11 cellular contexts compared by ENCODE assay signal in the genomic region with DNA sequence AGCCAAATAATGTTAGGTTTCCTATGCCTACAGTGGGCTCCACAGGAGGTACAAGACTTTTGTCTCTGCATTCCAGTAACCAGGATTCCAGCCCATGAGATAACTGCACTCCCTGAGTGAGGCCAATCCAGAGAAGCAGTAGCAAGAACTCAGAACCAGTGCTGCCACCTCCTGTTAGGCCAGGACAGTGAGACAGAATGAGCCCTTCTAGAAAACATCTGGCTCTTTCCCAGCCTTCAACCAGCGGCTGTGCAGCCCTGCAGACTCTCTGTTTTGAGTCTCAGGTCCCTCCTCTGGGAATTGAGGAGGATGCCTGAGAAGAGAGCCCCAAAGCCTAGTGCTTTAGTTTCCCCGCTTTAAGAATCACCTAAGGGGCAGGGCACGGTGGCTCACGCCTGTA. TPM values are rescaled to one million over a fixed set of nuclear protein-coding genes. Genes with fewer than 3 reads are reported as not detected.
DNase-seq lines count a peak whose midpoint lies in the region; ATAC-seq and TF ChIP-seq lines count a peak whose summit lies in the region.
"Had no signal": no experiment of that assay in that cellular context is flagged by ENCODE, and none has a peak within 500 bp of the region (broad histone marks: within the 10 kb centered on the region; RNA-seq: fewer than 3 reads in every experiment).

No MANE protein-coding gene starts in this region.

- POLR2A ChIA-PET in WTC11 (lab: Charles Lee): no interaction called here

- intact Hi-C loops in gastrocnemius medialis (cut with DNase I; ENCODE audit: low total_unique reads): no loop called here

- H3K36me3 ChIP-seq in liver (ENCODE audit: control insufficient read depth in 4 of 4, insufficient read depth in 3 of 4, low read depth in 1 of 4, low read length in 3 of 4) (peaks cover 0 to 4% (median 1%) of the 10 kb centered on the region in 4 donors), gastrocnemius medialis (peaks cover 0 to 7% of the 10 kb centered on the region in 2 donors)

- H3K4me1 Mint-ChIP-seq in HFFc6 (ENCODE audit: low read depth) (peaks cover 12% of the 10 kb centered on the region), WTC11 (no peaks in the 10 kb centered on the region)
- H3K4me1 Mint-ChIP-seq: activated CD4-positive, alpha-beta T cell treated with anti-CD3 and anti-CD28 coated beads, Interleukin-2, amount 10 ng/mL, durations not matched to agents 7 days and 5 days had no signal

- H3K27ac Mint-ChIP-seq in HFFc6: no peak overlapping the region
- H3K27ac Mint-ChIP-seq in WTC11: no peak overlapping the region
- H3K27ac Mint-ChIP-seq: activated CD4-positive, alpha-beta T cell treated with anti-CD3 and anti-CD28 coated beads, Interleukin-2, amount 10 ng/mL, durations not matched to agents 7 days and 5 days had no signal

- ATAC-seq in WTC11 (peak; percentile 76), gastrocnemius medialis (no peak)

- WGBS in liver: 88% methylated on average over 4 of the region's 4 CpGs

- H3K27ac ChIP-seq in liver (ENCODE audit: low read depth in 1 of 2, low read length in 2 of 2) (no peak overlapping the region), gastrocnemius medialis (no peak overlapping the region)
- H3K27ac ChIP-seq: epithelial cell of prostate had no signal

- H3K4me1 ChIP-seq in liver (ENCODE audit: control insufficient read depth in 4 of 4, insufficient read depth in 4 of 4, low read length in 3 of 4) (no peaks in the 10 kb centered on the region), gastrocnemius medialis (no peaks in the 10 kb centered on the region)

- H3K27me3 ChIP-seq in liver (ENCODE audit: control insufficient read depth in 4 of 4, insufficient read depth in 4 of 4, low read length in 3 of 4) (no peaks in the 10 kb centered on the region), gastrocnemius medialis (no peaks in the 10 kb centered on the region)

- no peak overlapping the region for H3K4me3 Mint-ChIP-seq in HFFc6
- no peak overlapping the region for H3K4me3 Mint-ChIP-seq in WTC11
- H3K4me3 Mint-ChIP-seq: activated CD4-positive, alpha-beta T cell treated with anti-CD3 and anti-CD28 coated beads, Interleukin-2, amount 10 ng/mL, durations not matched to agents 7 days and 5 days had no signal

- no peaks in the 10 kb centered on the region for H3K9me3 ChIP-seq in liver (ENCODE audit: control insufficient read depth in 4 of 4, low read length in 3 of 4)
- no peaks in the 10 kb centered on the region for H3K9me3 ChIP-seq in gastrocnemius medialis

- TF ChIP-seq RAD21 in liver (IDR thresholded peaks at IDR 0.05): peak in 1 of 2 donors; percentile 63

- H3K9me3 Mint-ChIP-seq in HFFc6 (no peaks in the 10 kb centered on the region), WTC11 (no peaks in the 10 kb centered on the region)
- H3K9me3 Mint-ChIP-seq: activated CD4-positive, alpha-beta T cell treated with anti-CD3 and anti-CD28 coated beads, Interleukin-2, amount 10 ng/mL, durations not matched to agents 7 days and 5 days had no signal

- TF ChIP-seq POLR2A in gastrocnemius medialis (IDR thresholded peaks at IDR 0.05): no peak

- peak; percentile 6 for DNase-seq in G401 (ENCODE audit: low spot score)
- no peak for DNase-seq in HFFc6
- no peak for DNase-seq in WTC11 (ENCODE audit: low spot score)
- DNase-seq in GM13976 (ENCODE audit: low spot score): no peak
- no peak for DNase-seq in GM10266 (ENCODE audit: extremely low spot score)
- DNase-seq in activated T-cell treated with anti-CD3 and anti-CD28 coated beads, Interleukin-2, amount 50 U/mL, for 1 hour: no peak
- no peak for DNase-seq in gastrocnemius medialis
- DNase-seq: activated CD4-positive, alpha-beta T cell treated with anti-CD3 and anti-CD28 coated beads, Interleukin-2, amount 10 ng/mL, durations not matched to agents 7 days and 5 days; EL had no signal

- H3K4me3 ChIP-seq in liver (ENCODE audit: low read depth in 1 of 3, low read length in 3 of 3): no peak overlapping the region
- H3K4me3 ChIP-seq in gastrocnemius medialis: no peak overlapping the region

- no peaks in the 10 kb centered on the region for H3K27me3 Mint-ChIP-seq in HFFc6 (ENCODE audit: insufficient read depth)
- no peaks in the 10 kb centered on the region for H3K27me3 Mint-ChIP-seq in WTC11 (ENCODE audit: low read depth)
- H3K27me3 Mint-ChIP-seq: activated CD4-positive, alpha-beta T cell treated with anti-CD3 and anti-CD28 coated beads, Interleukin-2, amount 10 ng/mL, durations not matched to agents 7 days and 5 days had no signal

- in situ Hi-C loops in G401 (cut with HindIII; ENCODE audit: low sequenced_read_pairs) (no loop called here), GM13976 (cut with MboI; ENCODE audit: low sequenced_read_pairs, unreplicated experiment) (no loop called here), gastrocnemius medialis (cut with MboI; ENCODE audit: low sequenced_read_pairs in 4 of 4) (no loop called here)

- no peak overlapping the region for H3K9ac ChIP-seq in liver (ENCODE audit: low read depth in 1 of 2, low read length in 2 of 2)

- no peaks in the 10 kb centered on the region for H3K36me3 Mint-ChIP-seq in HFFc6 (ENCODE audit: low read depth)
- no peaks in the 10 kb centered on the region for H3K36me3 Mint-ChIP-seq in WTC11

- TF ChIP-seq CTCF in HFFc6 (IDR thresholded peaks at IDR 0.05): peak; percentile 21; the same call in 1 of the 2 replicates
- TF ChIP-seq CTCF in WTC11 (IDR thresholded peaks at IDR 0.05): no peak
- TF ChIP-seq CTCF in liver (IDR thresholded peaks at IDR 0.05; ENCODE audit: low read depth, low read length, missing input control): peak; percentile 13
- no peak for TF ChIP-seq CTCF in GM13976 (IDR thresholded peaks at IDR 0.05; ENCODE audit: borderline replicate concordance, control extremely low read depth, extremely low read depth, insufficient read depth, missing control alignments)
- no peak for TF ChIP-seq CTCF in GM10266 (IDR thresholded peaks at IDR 0.05; ENCODE audit: control insufficient read depth, insufficient read depth, low read depth, missing control alignments)
- peak in 1 of 5 experiments; percentile 9 for TF ChIP-seq CTCF in gastrocnemius medialis (IDR thresholded peaks at IDR 0.05 in 4 of 5, conservative IDR thresholded peaks at IDR 0.05 in 1 of 5)

- CTCF ChIA-PET in WTC11 (lab: Charles Lee): interaction anchor here (0.7 to 2.8 kb wide), 2 partner anchors 26 to 31 kb away, joined by 4 to 14 read pairs; no protein-coding TSS in a partner anchor

TF ChIP-seq in WTC11, 78 proteins besides CTCF, POLR2A, EP300 and RAD21 (continues in another document):
- no peak for TF ChIP-seq CREM (CRISPR knock-in tag; IDR thresholded peaks at IDR 0.05)
- no peak for TF ChIP-seq GTF2I (CRISPR knock-in tag; conservative IDR thresholded peaks at IDR 0.05)
- TF ChIP-seq ATF1 (CRISPR knock-in tag; IDR thresholded peaks at IDR 0.05): no peak
- no peak for TF ChIP-seq GRHL2 (CRISPR knock-in tag; IDR thresholded peaks at IDR 0.05; ENCODE audit: insufficient replicate concordance, severe bottlenecking)
- TF ChIP-seq, protein P1, sequence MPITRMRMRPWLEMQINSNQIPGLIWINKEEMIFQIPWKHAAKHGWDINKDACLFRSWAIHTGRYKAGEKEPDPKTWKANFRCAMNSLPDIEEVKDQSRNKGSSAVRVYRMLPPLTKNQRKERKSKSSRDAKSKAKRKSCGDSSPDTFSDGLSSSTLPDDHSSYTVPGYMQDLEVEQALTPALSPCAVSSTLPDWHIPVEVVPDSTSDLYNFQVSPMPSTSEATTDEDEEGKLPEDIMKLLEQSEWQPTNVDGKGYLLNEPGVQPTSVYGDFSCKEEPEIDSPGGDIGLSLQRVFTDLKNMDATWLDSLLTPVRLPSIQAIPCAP (CRISPR knock-in tag; IDR thresholded peaks at IDR 0.05): no peak
- no peak for TF ChIP-seq SMAD3 (CRISPR knock-in tag; IDR thresholded peaks at IDR 0.05; ENCODE audit: borderline replicate concordance)
- no peak for TF ChIP-seq TEAD4 (CRISPR knock-in tag; IDR thresholded peaks at IDR 0.05)
- TF ChIP-seq TCF7 (CRISPR knock-in tag; IDR thresholded peaks at IDR 0.05; ENCODE audit: low read depth): no peak

TF ChIP-seq in liver, 16 proteins besides CTCF, POLR2A, EP300 and RAD21 (continues in another document):
- no peak for TF ChIP-seq FOXA2 (IDR thresholded peaks at IDR 0.05)
- no peak for TF ChIP-seq SP1 (IDR thresholded peaks at IDR 0.05)
- TF ChIP-seq, protein P2, sequence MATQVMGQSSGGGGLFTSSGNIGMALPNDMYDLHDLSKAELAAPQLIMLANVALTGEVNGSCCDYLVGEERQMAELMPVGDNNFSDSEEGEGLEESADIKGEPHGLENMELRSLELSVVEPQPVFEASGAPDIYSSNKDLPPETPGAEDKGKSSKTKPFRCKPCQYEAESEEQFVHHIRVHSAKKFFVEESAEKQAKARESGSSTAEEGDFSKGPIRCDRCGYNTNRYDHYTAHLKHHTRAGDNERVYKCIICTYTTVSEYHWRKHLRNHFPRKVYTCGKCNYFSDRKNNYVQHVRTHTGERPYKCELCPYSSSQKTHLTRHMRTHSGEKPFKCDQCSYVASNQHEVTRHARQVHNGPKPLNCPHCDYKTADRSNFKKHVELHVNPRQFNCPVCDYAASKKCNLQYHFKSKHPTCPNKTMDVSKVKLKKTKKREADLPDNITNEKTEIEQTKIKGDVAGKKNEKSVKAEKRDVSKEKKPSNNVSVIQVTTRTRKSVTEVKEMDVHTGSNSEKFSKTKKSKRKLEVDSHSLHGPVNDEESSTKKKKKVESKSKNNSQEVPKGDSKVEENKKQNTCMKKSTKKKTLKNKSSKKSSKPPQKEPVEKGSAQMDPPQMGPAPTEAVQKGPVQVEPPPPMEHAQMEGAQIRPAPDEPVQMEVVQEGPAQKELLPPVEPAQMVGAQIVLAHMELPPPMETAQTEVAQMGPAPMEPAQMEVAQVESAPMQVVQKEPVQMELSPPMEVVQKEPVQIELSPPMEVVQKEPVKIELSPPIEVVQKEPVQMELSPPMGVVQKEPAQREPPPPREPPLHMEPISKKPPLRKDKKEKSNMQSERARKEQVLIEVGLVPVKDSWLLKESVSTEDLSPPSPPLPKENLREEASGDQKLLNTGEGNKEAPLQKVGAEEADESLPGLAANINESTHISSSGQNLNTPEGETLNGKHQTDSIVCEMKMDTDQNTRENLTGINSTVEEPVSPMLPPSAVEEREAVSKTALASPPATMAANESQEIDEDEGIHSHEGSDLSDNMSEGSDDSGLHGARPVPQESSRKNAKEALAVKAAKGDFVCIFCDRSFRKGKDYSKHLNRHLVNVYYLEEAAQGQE (IDR thresholded peaks at IDR 0.05): no peak
- TF ChIP-seq RXRA (IDR thresholded peaks at IDR 0.05): no peak
- no peak for TF ChIP-seq HNF4G (IDR thresholded peaks at IDR 0.05)

RNA-seq across cellular contexts. Expression of a gene that starts 44.2 kb away (rescaled TPM):
- total RNA-seq in G401 (2014; rRNA removed; shearing (Covaris generic)): 7.6 and 8.6 TPM in 2 replicates
- total RNA-seq in HFFc6 (2021; fragmentation: NEBNext Ultra II Directional; extraction: Animal tissue kit (Norgen Biotek cat#: 25700)): 10 to 100 TPM in 3 of 6 experiments, 1 to 10 TPM in 3; 9.6 to 13.6 (median 10.0) TPM
- total RNA-seq in WTC11 (2021): 8.5 to 13.9 TPM (median 10.1 TPM) in 3 replicates
- 1 to 10 TPM; 7.4 to 9.3 TPM for total RNA-seq in liver
- polyA plus RNA-seq in liver: 10 to 100 TPM; 12.7 to 17.8 TPM
- 100 to 1,000 TPM in 1 of 4 donors, 10 to 100 TPM in 1, 1 to 10 TPM in 2; 6.7 to 126 (median 30.5) TPM for total RNA-seq in gastrocnemius medialis

RNA-seq across cellular contexts. Expression of a gene that starts 57.3 kb away (rescaled TPM):
- total RNA-seq in G401 (2014; rRNA removed; shearing (Covaris generic)): 17.7 and 33.5 TPM in 2 replicates
- 10 to 100 TPM; 19.3 to 28.3 (median 26.7) TPM for total RNA-seq in HFFc6 (2021; fragmentation: NEBNext Ultra II Directional; extraction: Animal tissue kit (Norgen Biotek cat#: 25700))
- total RNA-seq in WTC11 (2021): 28.3 to 32.5 TPM (median 29.2 TPM) in 3 replicates
- 10 to 100 TPM; 27.2 to 30.5 TPM for total RNA-seq in liver
- polyA plus RNA-seq in liver: 1 to 10 TPM; 8.3 to 10.0 TPM
- 10 to 100 TPM; 49.4 to 76.9 (median 60.4) TPM for total RNA-seq in gastrocnemius medialis

Comparison
In these comparisons a context has a peak if more than half of its experiments do, and no peak if none do; other contexts are left out.
1. CTCF ChIP-seq: peak in HFFc6 (single experiment) and liver (single experiment); none in WTC11 (single experiment), GM13976 (single experiment) and GM10266 (single experiment).